11 cellular contexts compared by ENCODE assay signal in genomic region chr11:20556396-20556795, GRCh38. TPM values are rescaled to one million over a fixed set of nuclear protein-coding genes. Genes with fewer than 3 reads are reported as not detected.
"Had no signal": no experiment of that assay in that cellular context is flagged by ENCODE, and none has a peak within 500 bp of the region (broad histone marks: within the 10 kb centered on the region; RNA-seq: fewer than 3 reads in every experiment).

No MANE protein-coding gene starts in this region.

RNA-seq across cellular contexts. Expression of gene SLC6A5, which starts 43.0 kb away (rescaled TPM):
- total RNA-seq: OCI-LY7, PC-3, PC-9, Peyer's patch, Right ventricle myocardium inferior, Right ventricle myocardium superior, RPMI7951, SJCRH30, SJSA1, SK-MEL-5 had no signal
- polyA plus RNA-seq: SK-N-SH had no signal
